27 cellular contexts compared by ENCODE assay signal in genomic region chr22:20218981-20219380, GRCh38.
"Had no signal": no experiment of that assay in that cellular context is flagged by ENCODE, and none has a peak within 500 bp of the region (broad histone marks: within the 10 kb centered on the region; RNA-seq: fewer than 3 reads in every experiment).

No MANE protein-coding gene starts in this region.

- H3K36me3 ChIP-seq: ascending aorta, breast epithelium, cardiac muscle cell, esophagus squamous epithelium, gastroesophageal sphincter, heart right ventricle had no signal

- H3K27ac ChIP-seq: ascending aorta, breast epithelium, cardiac muscle cell, coronary artery, dorsolateral prefrontal cortex, epithelial cell of prostate, esophagus squamous epithelium, gastroesophageal sphincter, heart right ventricle, hepatocyte had no signal

- H3K9me3 ChIP-seq: ascending aorta, breast epithelium, esophagus squamous epithelium had no signal

- H3K4me3 ChIP-seq: ascending aorta, breast epithelium, cardiac muscle cell, coronary artery, dorsolateral prefrontal cortex, esophagus squamous epithelium, gastroesophageal sphincter, heart right ventricle, hepatocyte had no signal

- H3K4me1 ChIP-seq: breast epithelium had no signal

- DNase-seq: activated CD4-positive, alpha-beta memory T cell treated with anti-CD3 and anti-CD28 coated beads for 36 hours; activated CD4-positive, alpha-beta T cell treated with anti-CD3 and anti-CD28 coated beads for 36 hours; activated CD4-positive, alpha-beta T cell treated with anti-CD3 and anti-CD28 coated beads, Interleukin-2, amount 10 ng/mL, durations not matched to agents 24 days and 14 days; activated CD4-positive, CD25-positive, alpha-beta regulatory T cell; activated CD4-positive, CD25-positive, alpha-beta regulatory T cell treated with anti-CD3 and anti-CD28 coated beads, Interleukin-2, amount 50 U/mL, for 72 hours; activated CD8-positive, alpha-beta memory T cell treated with anti-CD3 and anti-CD28 coated beads, Interleukin-2, amount 10 ng/mL, durations not matched to agents 7 days and 5 days; activated CD8-positive, alpha-beta memory T cell treated with anti-CD3 and anti-CD28 coated beads, Interleukin-2, amount 50 U/mL, for 4 hours; activated CD8-positive, alpha-beta T cell treated with anti-CD3 and anti-CD28 coated beads, Interleukin-2, amount 10 ng/mL, durations not matched to agents 7 days and 5 days; activated gamma-delta T cell; activated naive CD4-positive, alpha-beta T cell; activated naive CD4-positive, alpha-beta T cell treated with anti-CD3 and anti-CD28 coated beads, Interleukin-2, amount 10 ng/mL, durations not matched to agents 7 days and 5 days; activated naive CD8-positive, alpha-beta T cell treated with anti-CD3 and anti-CD28 coated beads, Interleukin-2, amount 10 ng/mL, durations not matched to agents 7 days and 5 days; activated T-cell treated with anti-CD3 and anti-CD28 coated beads, Interleukin-2, amount 50 U/mL, for 1 hour; activated T-cell treated with anti-CD3 and anti-CD28 coated beads, Interleukin-2, amount 50 U/mL, for 48 hours; dorsolateral prefrontal cortex; effector memory CD8-positive, alpha-beta T cell; esophagus squamous epithelium; foreskin melanocyte; heart right ventricle; T-helper 2 cell had no signal

- H3K27me3 ChIP-seq: ascending aorta, breast epithelium, cardiac muscle cell, dorsolateral prefrontal cortex, heart right ventricle, hepatocyte had no signal
